Comparison of ENCODE assay signal across 12 cellular contexts in genomic region chr17:64134996-64135395, GRCh38. TPM values are rescaled to one million over a fixed set of nuclear protein-coding genes. Genes with fewer than 3 reads are reported as not detected.
DNase-seq lines count a peak whose midpoint lies in the region; ATAC-seq and TF ChIP-seq lines count a peak whose summit lies in the region.
"Had no signal": no experiment of that assay in that cellular context is flagged by ENCODE, and none has a peak within 500 bp of the region (broad histone marks: within the 10 kb centered on the region; RNA-seq: fewer than 3 reads in every experiment).

No MANE protein-coding gene starts in this region.

- H3K4me3 ChIP-seq in IMR-90 (ENCODE audit: insufficient read depth, low read depth, low read length) (no peak overlapping the region), hepatocyte (no peak overlapping the region), PC-3 (ENCODE audit: low read length) (no peak overlapping the region), BE2C (ENCODE audit: low read depth, low read length) (no peak overlapping the region)
- H3K4me3 ChIP-seq: GM12878, GM23248 had no signal

- peaks cover 3% of the 10 kb centered on the region; the same call in 1 of the 2 replicates for H3K9me1 ChIP-seq in IMR-90 (ENCODE audit: insufficient read depth, low read length)

- no peak for TF ChIP-seq RAD21 in IMR-90 (IDR thresholded peaks at IDR 0.05; ENCODE audit: low read length)

- peaks cover 5% of the 10 kb centered on the region; the same call in 1 of the 2 replicates for H3K4me1 ChIP-seq in IMR-90 (ENCODE audit: control insufficient read depth, insufficient read depth, low read length)
- peaks cover 28% of the 10 kb centered on the region for H3K4me1 ChIP-seq in hepatocyte (ENCODE audit: insufficient read depth)
- peaks cover 7% of the 10 kb centered on the region for H3K4me1 ChIP-seq in PC-3 (ENCODE audit: insufficient read depth, low read length)
- H3K4me1 ChIP-seq in BE2C: no peaks in the 10 kb centered on the region

- H3K4me2 ChIP-seq in IMR-90 (ENCODE audit: low read depth, low read length) (no peak overlapping the region), hepatocyte (peak overlapping the region; percentile 9), PC-3 (ENCODE audit: low read length) (no peak overlapping the region)

- H3K23ac ChIP-seq in IMR-90 (ENCODE audit: low read depth, low read length): no peak overlapping the region

- no peak overlapping the region for H2BK5ac ChIP-seq in IMR-90 (ENCODE audit: low read depth, low read length, poor library complexity, severe bottlenecking)

- no peak overlapping the region for H4K5ac ChIP-seq in IMR-90 (ENCODE audit: low read depth, low read length)

- H4K91ac ChIP-seq in IMR-90 (ENCODE audit: insufficient read depth, low read depth, low read length): no peak overlapping the region

- CTCF ChIA-PET in IMR-90 (lab: Yijun Ruan, JAX): interaction anchor here (2.9 kb wide), 1 partner anchor 105 kb away, joined by 74 read pairs; no protein-coding TSS in a partner anchor
- CTCF ChIA-PET in PC-3 (lab: Charles Lee): no interaction called here

- in situ Hi-C loops in IMR-90 (cut with MboI; ENCODE audit: low sequenced_read_pairs): loop anchor here (5.0 kb wide), 2 partner anchors 103 to 218 kb away; partner anchors contain the start of gene GH1

- dilution Hi-C loops in IMR-90 (cut with HindIII; ENCODE audit: low sequenced_read_pairs, unreplicated experiment): no loop called here

- BruUV-seq in IMR-90 (replicated peaks; lab: Mats Ljungman, UMichigan) (no TSS peak), PC-3 (replicated peaks; lab: Mats Ljungman, UMichigan) (no TSS peak)

- H3K79me2 ChIP-seq in hepatocyte: no peaks in the 10 kb centered on the region
- H3K79me2 ChIP-seq in PC-3 (ENCODE audit: low read length): no peaks in the 10 kb centered on the region

- no peak overlapping the region for H3K56ac ChIP-seq in IMR-90 (ENCODE audit: extremely low read depth, insufficient read depth, low read length)

- no CpG with 5 or more reads among the region's 6 CpGs for WGBS in IMR-90 (ENCODE audit: extremely low coverage in 2 of 2, insufficient read length in 1 of 2), 2 experiments
- WGBS in hepatocyte (ENCODE audit: low lambda C conversion rate, missing lambda C conversion rate): 55% methylated on average over 6 of the region's 6 CpGs

- no peak overlapping the region for H4K8ac ChIP-seq in IMR-90 (ENCODE audit: low read depth in 2 of 2, low read length in 2 of 2)

- no peaks in the 10 kb centered on the region for H3F3A ChIP-seq in PC-3 (ENCODE audit: low read length, unreplicated experiment)

- H4K20me1 ChIP-seq in IMR-90 (ENCODE audit: insufficient read depth, low read length): no peaks in the 10 kb centered on the region
- no peaks in the 10 kb centered on the region for H4K20me1 ChIP-seq in hepatocyte (ENCODE audit: insufficient read depth, poor library complexity, severe bottlenecking)
- H4K20me1 ChIP-seq in PC-3 (ENCODE audit: low read length): no peaks in the 10 kb centered on the region

- intact Hi-C loops in IMR-90 (cut with micrococcal nuclease): no loop called here
- intact Hi-C loops in PC-3 (cut with micrococcal nuclease): no loop called here

- TF ChIP-seq POLR2A in IMR-90 (IDR thresholded peaks at IDR 0.05; ENCODE audit: low read depth, low read length): no peak

- no peak overlapping the region for H3K4ac ChIP-seq in IMR-90 (ENCODE audit: low read depth, low read length)

- DNase-seq in IMR-90 (no peak), amniotic epithelial cell (ENCODE audit: low read depth) (peak; percentile 49), hepatocyte (ENCODE audit: low spot score) (no peak), mucosa of gallbladder (ENCODE audit: low spot score) (peak; percentile 6), PC-3 (no peak), BE2C (no peak)
- DNase-seq: CD4-positive, alpha-beta memory T cell; DMS79; GM23248 had no signal

- no peaks in the 10 kb centered on the region for H3K9me3 ChIP-seq in IMR-90 (ENCODE audit: control insufficient read depth, insufficient read depth, low read length)
- no peaks in the 10 kb centered on the region for H3K9me3 ChIP-seq in hepatocyte (ENCODE audit: low read depth)
- H3K9me3 ChIP-seq in PC-3 (ENCODE audit: low read length): no peaks in the 10 kb centered on the region
- H3K9me3 ChIP-seq in BE2C: no peaks in the 10 kb centered on the region

- no peak overlapping the region for H2AK5ac ChIP-seq in IMR-90 (ENCODE audit: low read depth, low read length)

- no peak overlapping the region for H2BK15ac ChIP-seq in IMR-90 (ENCODE audit: low read depth, low read length)

- no peak overlapping the region for H3K18ac ChIP-seq in IMR-90 (ENCODE audit: low read depth, low read length)

- H2AK9ac ChIP-seq in IMR-90 (replicated peaks; ENCODE audit: low read depth, low read length, poor library complexity): no peak overlapping the region

- no peak overlapping the region for H3K9ac ChIP-seq in IMR-90 (ENCODE audit: low read depth, low read length)
- no peak overlapping the region for H3K9ac ChIP-seq in PC-3 (ENCODE audit: low read length)
- H3K9ac ChIP-seq: GM23248 had no signal

- no peak overlapping the region for H2BK120ac ChIP-seq in IMR-90 (ENCODE audit: low read depth, low read length)

- 0 out of 4 replicates have a peak, but pooled peaks cover 3% of the 10 kb centered on the region in 2 experiments for H3K79me1 ChIP-seq in IMR-90 (ENCODE audit: low read depth in 1 of 2, low read length in 2 of 2)

- H3K14ac ChIP-seq in IMR-90 (replicated peaks; ENCODE audit: low read depth, low read length): no peak overlapping the region

- no peak overlapping the region for H2BK20ac ChIP-seq in IMR-90 (ENCODE audit: low read depth, low read length)

- H3K36me3 ChIP-seq in IMR-90 (ENCODE audit: control insufficient read depth, insufficient read depth, low read length) (no peaks in the 10 kb centered on the region), hepatocyte (replicated peaks; ENCODE audit: insufficient read depth, low read depth) (no peaks in the 10 kb centered on the region), PC-3 (ENCODE audit: low read depth, low read length) (no peaks in the 10 kb centered on the region), BE2C (no peaks in the 10 kb centered on the region)

- POLR2A ChIA-PET in IMR-90 (lab: Charles Lee; ENCODE audit: unreplicated experiment): no interaction called here
- POLR2A ChIA-PET in PC-3 (lab: Charles Lee; ENCODE audit: unreplicated experiment): no interaction called here

- H3K27ac ChIP-seq in IMR-90 (ENCODE audit: insufficient read depth, low read length): no peak overlapping the region
- H3K27ac ChIP-seq in hepatocyte: peak overlapping the region; percentile 6
- H3K27ac ChIP-seq in PC-3 (ENCODE audit: low read length): no peak overlapping the region
- H3K27ac ChIP-seq: C4-2B, GM23248 had no signal

- ATAC-seq in IMR-90 (ENCODE audit: low read depth) (no peak), PC-3 (no peak), HG02759 (IDR thresholded peaks at IDR 0.05; ENCODE audit: unreplicated experiment) (no peak)
- ATAC-seq: GM12878 had no signal

- H3K9me2 ChIP-seq in hepatocyte (replicated peaks; ENCODE audit: insufficient read depth) (no peaks in the 10 kb centered on the region), PC-3 (replicated peaks; ENCODE audit: low read length) (no peaks in the 10 kb centered on the region)

- H3K27me3 ChIP-seq in IMR-90 (ENCODE audit: control insufficient read depth, insufficient read depth, low read length): no peaks in the 10 kb centered on the region
- no peaks in the 10 kb centered on the region for H3K27me3 ChIP-seq in hepatocyte
- H3K27me3 ChIP-seq in PC-3 (ENCODE audit: low read length): no peaks in the 10 kb centered on the region
- H3K27me3 ChIP-seq in BE2C: no peaks in the 10 kb centered on the region

- H2AFZ ChIP-seq in IMR-90 (replicated peaks; ENCODE audit: low read length, poor library complexity): peak overlapping the region; percentile 41
- H2AFZ ChIP-seq in hepatocyte: no peak overlapping the region
- H2AFZ ChIP-seq in PC-3 (ENCODE audit: low read length): no peak overlapping the region
- H2AFZ ChIP-seq: GM23248 had no signal

- TF ChIP-seq CTCF in IMR-90 (conservative IDR thresholded peaks at IDR 0.05; ENCODE audit: low read depth, low read length): no peak
- no peak for TF ChIP-seq CTCF in hepatocyte (IDR thresholded peaks at IDR 0.05; ENCODE audit: poor library complexity)
- TF ChIP-seq CTCF in PC-3 (conservative IDR thresholded peaks at IDR 0.05; ENCODE audit: low read depth, low read length): no peak
- no peak for TF ChIP-seq CTCF in BE2C (IDR thresholded peaks at IDR 0.05; ENCODE audit: low read depth, low read length)

TF ChIP-seq in IMR-90, 13 proteins besides CTCF, POLR2A, EP300 and RAD21 (continues in another document):
- TF ChIP-seq BHLHE40 (IDR thresholded peaks at IDR 0.05; ENCODE audit: low read depth, low read length) (no peak), MAFK (IDR thresholded peaks at IDR 0.05; ENCODE audit: low read depth, low read length) (no peak), MXI1 (IDR thresholded peaks at IDR 0.05; ENCODE audit: borderline replicate concordance, low read depth, low read length) (no peak), NFE2L2 (IDR thresholded peaks at IDR 0.05; ENCODE audit: low read depth, low read length) (no peak), ELK1 (IDR thresholded peaks at IDR 0.05; ENCODE audit: borderline replicate concordance, low read depth, low read length) (no peak), MAZ (IDR thresholded peaks at IDR 0.05; ENCODE audit: borderline replicate concordance, low read depth, low read length) (no peak)

RNA-seq across cellular contexts. Expression of gene ERN1, which starts 5.1 kb away (rescaled TPM):
- total RNA-seq in IMR-90 (2012; rRNA removed) (2.2 and 2.7 TPM in 2 replicates), hepatocyte (10.3 and 14.3 TPM in 2 replicates), mucosa of gallbladder (41.6 TPM), PC-3 (2014; rRNA removed) (13.5 and 17.9 TPM in 2 replicates)
- polyA plus RNA-seq in IMR-90 (2012; rRNA removed) (3.7 and 4.1 TPM in 2 replicates), hepatocyte (16.5 and 19.4 TPM in 2 replicates)
- polyA plus RNA-seq in IMR-90 (2012; cell fraction: cytosol; rRNA removed): 3.2 and 3.4 TPM in 2 replicates
- 7.5 and 10.9 TPM in 2 replicates for polyA plus RNA-seq in IMR-90 (2012; cell fraction: nucleus; rRNA removed; ENCODE audit: low replicate concordance)
- polyA plus RNA-seq in BE2C (2012; ENCODE audit: insufficient read depth, insufficient read length, low read depth): 8.9 TPM

Comparison
In these comparisons a context has a peak if more than half of its experiments do, and no peak if none do; other contexts are left out.
1. DNase-seq: peak in amniotic epithelial cell (single experiment) and mucosa of gallbladder (single experiment); none in IMR-90 (single experiment), hepatocyte (single experiment), PC-3 (single experiment) and BE2C (single experiment).